In the genomic region with DNA sequence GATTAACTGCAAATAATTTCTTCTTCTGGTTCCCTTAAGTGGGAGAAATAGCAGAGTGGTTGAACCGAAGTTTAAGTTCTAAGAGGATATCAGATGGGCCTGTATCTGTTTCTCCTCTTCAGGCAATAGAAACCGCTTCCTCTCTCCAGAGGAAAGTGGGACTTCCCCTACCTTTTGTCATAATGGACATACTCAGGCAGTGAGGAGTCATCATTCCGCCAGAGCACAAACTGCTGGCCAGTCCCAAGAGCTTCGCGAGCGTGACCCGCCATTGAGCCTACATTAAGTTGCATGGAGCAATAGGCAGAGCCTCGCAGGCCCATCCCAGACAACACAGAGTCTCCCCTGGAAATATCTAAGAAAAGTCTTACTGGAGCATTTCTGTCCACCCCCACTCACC, we compare ENCODE assay signal across 11 cellular contexts.
A peak's percentile ranks its signal among the peaks of the same experiment; 100 is the strongest.
DNase-seq lines count a peak whose midpoint lies in the region; ATAC-seq and TF ChIP-seq lines count a peak whose summit lies in the region.
"Had no signal": no experiment of that assay in that cellular context is flagged by ENCODE, and none has a peak within 500 bp of the region (broad histone marks: within the 10 kb centered on the region; RNA-seq: fewer than 3 reads in every experiment).

No MANE protein-coding gene starts in this region.

- H3K23me2 ChIP-seq in H9 (ENCODE audit: insufficient read length, low read depth, low read length, poor library complexity, severe bottlenecking), result no peaks in the 10 kb centered on the region

- no CpG with 5 or more reads among the region's 8 CpGs for WGBS in H9 (ENCODE audit: extremely low coverage, insufficient read length, low lambda C conversion rate)

- peak overlapping the region; percentile 25 for H3K4me3 ChIP-seq in CD8-positive, alpha-beta memory T cell (ENCODE audit: low read length)
- H3K4me3 ChIP-seq: suprapubic skin had no signal

- H2BK20ac ChIP-seq in H9 (ENCODE audit: low read depth, low read length, poor library complexity, severe bottlenecking), result no peak overlapping the region

- no peak overlapping the region for H3K9ac ChIP-seq in H9 (ENCODE audit: extremely low read depth, insufficient read length, low read length)

- H3K36me3 ChIP-seq in CD8-positive, alpha-beta memory T cell (ENCODE audit: insufficient read depth, low read length), result no peaks in the 10 kb centered on the region
- H3K36me3 ChIP-seq: suprapubic skin had no signal

- H2BK120ac ChIP-seq in H9 (ENCODE audit: low read depth, low read length, poor library complexity, severe bottlenecking), result no peak overlapping the region

- H2BK5ac ChIP-seq in H9 (ENCODE audit: insufficient read length, low read length), result no peak overlapping the region

- POLR2A ChIA-PET in CD8-positive, alpha-beta memory T cell (lab: Charles Lee), result no interaction called here

- H3K14ac ChIP-seq in H9 (ENCODE audit: insufficient read depth, low read length), result no peak overlapping the region

- H3K4me3 Mint-ChIP-seq in CD8-positive, alpha-beta memory T cell, result peak overlapping the region in 4 of 7 donors; percentile 8 to 65 (median 32)
- no peak overlapping the region for H3K4me3 Mint-ChIP-seq in Calu3 (ENCODE audit: low read depth, unreplicated experiment)
- no peak overlapping the region for H3K4me3 Mint-ChIP-seq in H9

- no peaks in the 10 kb centered on the region for H3K9me3 ChIP-seq in CD8-positive, alpha-beta memory T cell (ENCODE audit: low read length)
- H3K9me3 ChIP-seq in H9 (ENCODE audit: control insufficient read depth, low read depth, low read length), result no peaks in the 10 kb centered on the region
- H3K9me3 ChIP-seq: suprapubic skin had no signal

- no TSS peak for BruUV-seq in Calu3 (replicated peaks; lab: Mats Ljungman, UMichigan)

- no peak for TF ChIP-seq CTCF in Calu3 (IDR thresholded peaks at IDR 0.05; ENCODE audit: unreplicated experiment)
- no peak for TF ChIP-seq CTCF in H9 (conservative IDR thresholded peaks at IDR 0.05)

- H3K9me3 Mint-ChIP-seq in CD8-positive, alpha-beta memory T cell, result no peaks in the 10 kb centered on the region
- no peaks in the 10 kb centered on the region for H3K9me3 Mint-ChIP-seq in Calu3 (ENCODE audit: low read depth, unreplicated experiment)
- no peaks in the 10 kb centered on the region for H3K9me3 Mint-ChIP-seq in H9

- no peak overlapping the region for H3T11ph ChIP-seq in H9 (ENCODE audit: low read length)

- H3K4me1 ChIP-seq in CD8-positive, alpha-beta memory T cell (ENCODE audit: insufficient read depth, low read length), result peaks cover 74% of the 10 kb centered on the region
- H3K4me1 ChIP-seq in H9 (ENCODE audit: insufficient read depth, low read length), result no peaks in the 10 kb centered on the region

- H3K4ac ChIP-seq in H9 (ENCODE audit: low read depth, low read length), result no peak overlapping the region

- DNase-seq in CD8-positive, alpha-beta memory T cell, result no peak
- DNase-seq in HK-2 (ENCODE audit: unreplicated experiment), result peak; percentile 9
- peak; percentile 53 to 56 for DNase-seq in activated T-cell treated with anti-CD3 and anti-CD28 coated beads, Interleukin-2, amount 50 U/mL, for 48 hours
- DNase-seq in medulla oblongata (ENCODE audit: extremely low spot score), result peak; percentile 35
- DNase-seq in Calu3, result no peak
- DNase-seq in H9, result no peak
- DNase-seq: activated gamma-delta T cell, NCI-H1694, small intestine had no signal

- intact Hi-C loops in Calu3 (cut with micrococcal nuclease; ENCODE audit: unreplicated experiment), result no loop called here

- H3K18ac ChIP-seq in H9 (ENCODE audit: insufficient read length, low read depth, low read length), result no peak overlapping the region

- no peak overlapping the region for H4K8ac ChIP-seq in H9 (replicated peaks; ENCODE audit: insufficient read length, low read depth, low read length)

- no peak overlapping the region for H4K91ac ChIP-seq in H9 (ENCODE audit: insufficient read length, low read depth, low read length)

- H3K56ac ChIP-seq in H9 (ENCODE audit: insufficient read length, low read depth, low read length), result no peak overlapping the region

- H3K27me3 Mint-ChIP-seq in CD8-positive, alpha-beta memory T cell, result no peaks in the 10 kb centered on the region
- no peaks in the 10 kb centered on the region for H3K27me3 Mint-ChIP-seq in Calu3 (ENCODE audit: unreplicated experiment)
- peaks cover 2% of the 10 kb centered on the region; the same call in 1 of the 2 replicates for H3K27me3 Mint-ChIP-seq in H9 (ENCODE audit: low read depth)

- CTCF ChIA-PET in CD8-positive, alpha-beta memory T cell (lab: Charles Lee), result interaction anchor here (1.2 kb wide), 1 partner anchor 13 kb away, joined by 4 read pairs; no protein-coding TSS in a partner anchor
- CTCF ChIA-PET in Calu3 (lab: Charles Lee), result no interaction called here

- H3K4me2 ChIP-seq in H9 (ENCODE audit: insufficient read depth, insufficient read length, low read length), result no peak overlapping the region

- peaks cover 45 to 54% (median 52%) of the 10 kb centered on the region in 3 donors for H3K4me1 Mint-ChIP-seq in CD8-positive, alpha-beta memory T cell
- H3K4me1 Mint-ChIP-seq in Calu3 (ENCODE audit: low read depth, unreplicated experiment) (peaks cover 23% of the 10 kb centered on the region), H9 (peaks cover 16 to 20% of the 10 kb centered on the region in 2 experiments)

- no peak overlapping the region for H2AK5ac ChIP-seq in H9 (ENCODE audit: insufficient read length, low read length)

- H3K27me3 ChIP-seq in CD8-positive, alpha-beta memory T cell (ENCODE audit: insufficient read depth, low read length, poor library complexity, severe bottlenecking), result no peaks in the 10 kb centered on the region
- H3K27me3 ChIP-seq in H9 (ENCODE audit: insufficient read depth, low read length), result no peaks in the 10 kb centered on the region
- H3K27me3 ChIP-seq: suprapubic skin had no signal

- ATAC-seq in GM18861 (IDR thresholded peaks at IDR 0.05; ENCODE audit: unreplicated experiment), result no peak

- no peak overlapping the region for H3K23ac ChIP-seq in H9 (ENCODE audit: insufficient read length, low read depth, low read length)

- peak overlapping the region; percentile 14 to 96 (median 80) for H3K27ac Mint-ChIP-seq in CD8-positive, alpha-beta memory T cell
- H3K27ac Mint-ChIP-seq in Calu3 (ENCODE audit: unreplicated experiment), result no peak overlapping the region
- H3K27ac Mint-ChIP-seq in H9, result no peak overlapping the region

- H3K79me2 ChIP-seq in H9 (ENCODE audit: insufficient read depth, low read length), result no peaks in the 10 kb centered on the region

- no peak overlapping the region for H2BK15ac ChIP-seq in H9 (ENCODE audit: low read depth, low read length)

- peaks cover 0 to 3% (median 0%) of the 10 kb centered on the region in 3 donors for H3K36me3 Mint-ChIP-seq in CD8-positive, alpha-beta memory T cell
- H3K36me3 Mint-ChIP-seq in Calu3 (ENCODE audit: insufficient read depth, unreplicated experiment), result peaks cover 5% of the 10 kb centered on the region
- no peaks in the 10 kb centered on the region for H3K36me3 Mint-ChIP-seq in H9 (ENCODE audit: insufficient read depth in 1 of 3, low read depth in 3 of 3)

- H3K27ac ChIP-seq in CD8-positive, alpha-beta memory T cell (ENCODE audit: low read depth, low read length), result no peak overlapping the region
- H3K27ac ChIP-seq in H9 (ENCODE audit: insufficient read length, low read depth, low read length), result no peak overlapping the region
- H3K27ac ChIP-seq: suprapubic skin had no signal

- no peaks in the 10 kb centered on the region for H3K79me1 ChIP-seq in H9 (ENCODE audit: insufficient read depth, low read depth, low read length, poor library complexity, severe bottlenecking)

- no peak overlapping the region for H4K5ac ChIP-seq in H9 (ENCODE audit: insufficient read length, low read depth, low read length)

- H4K20me1 ChIP-seq in H9 (ENCODE audit: control insufficient read depth, insufficient read depth, insufficient read length), result no peaks in the 10 kb centered on the region

- no peak overlapping the region for H2AFZ ChIP-seq in H9 (ENCODE audit: low read length)

- H2BK12ac ChIP-seq in H9 (ENCODE audit: insufficient read length, low read depth, low read length), result no peak overlapping the region

Comparison
In these comparisons a context has a peak if more than half of its experiments do, and no peak if none do; other contexts are left out.
1. DNase-seq: peak in HK-2 (single experiment), activated T-cell treated with anti-CD3 and anti-CD28 coated beads, Interleukin-2, amount 50 U/mL, for 48 hours (2 of 2) and medulla oblongata (single experiment); none in CD8-positive, alpha-beta memory T cell (0 of 5), Calu3 (single experiment) and H9 (single experiment).
2. H3K27ac Mint-ChIP-seq: peak in CD8-positive, alpha-beta memory T cell (8 of 8); none in Calu3 (single experiment) and H9 (0 of 3).
3. H3K4me3 Mint-ChIP-seq: peak in CD8-positive, alpha-beta memory T cell (4 of 7); none in Calu3 (single experiment) and H9 (0 of 2).